ENCODE assay signal across 8 cellular contexts in the genomic region with DNA sequence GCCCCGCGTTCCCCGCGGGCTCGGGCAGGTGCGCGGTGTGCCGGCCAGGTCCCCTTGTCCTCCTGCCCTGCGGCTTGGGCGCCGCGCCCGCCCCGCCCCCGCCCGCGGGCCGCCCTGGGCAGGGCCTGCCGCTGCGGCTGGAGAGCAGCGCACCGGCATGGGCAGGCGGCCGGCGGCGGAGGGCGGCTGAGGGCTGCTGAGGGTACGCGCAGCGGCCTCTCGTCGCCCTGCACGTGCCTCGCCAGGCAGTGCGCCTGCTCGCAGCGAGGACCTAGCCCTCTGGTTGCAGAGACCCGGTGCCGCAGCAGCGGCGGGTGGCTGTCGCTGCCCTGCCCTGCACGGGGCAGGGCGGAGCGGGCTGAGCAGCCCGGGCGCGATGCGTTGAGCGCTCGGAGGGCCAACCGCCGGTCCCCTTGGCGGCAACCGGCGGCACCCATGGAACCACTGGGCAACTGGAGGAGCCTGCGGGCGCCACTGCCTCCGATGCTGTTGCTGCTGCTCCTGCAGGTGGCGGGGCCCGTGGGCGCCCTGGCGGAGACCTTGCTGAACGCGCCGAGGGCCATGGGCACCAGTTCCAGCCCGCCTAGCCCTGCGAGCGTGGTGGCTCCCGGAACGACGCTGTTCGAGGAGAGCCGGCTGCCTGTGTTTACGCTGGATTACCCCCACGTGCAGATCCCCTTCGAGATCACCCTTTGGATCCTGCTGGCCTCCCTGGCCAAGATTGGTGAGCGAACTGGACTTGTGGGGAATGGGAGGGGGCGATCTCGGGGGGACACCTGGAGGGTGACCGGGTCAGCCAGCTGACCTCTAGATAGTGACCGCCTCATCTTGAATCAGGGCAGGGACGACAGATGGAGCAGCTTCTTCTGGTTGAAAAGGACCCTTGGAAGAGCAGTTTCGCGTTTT. TPM values are rescaled to one million over a fixed set of nuclear protein-coding genes. Genes with fewer than 3 reads are reported as not detected.
A peak's percentile ranks its signal among the peaks of the same experiment; 100 is the strongest.
DNase-seq lines count a peak whose midpoint lies in the region; FAIRE-seq and TF ChIP-seq lines count a peak whose summit lies in the region.

A gene with protein sequence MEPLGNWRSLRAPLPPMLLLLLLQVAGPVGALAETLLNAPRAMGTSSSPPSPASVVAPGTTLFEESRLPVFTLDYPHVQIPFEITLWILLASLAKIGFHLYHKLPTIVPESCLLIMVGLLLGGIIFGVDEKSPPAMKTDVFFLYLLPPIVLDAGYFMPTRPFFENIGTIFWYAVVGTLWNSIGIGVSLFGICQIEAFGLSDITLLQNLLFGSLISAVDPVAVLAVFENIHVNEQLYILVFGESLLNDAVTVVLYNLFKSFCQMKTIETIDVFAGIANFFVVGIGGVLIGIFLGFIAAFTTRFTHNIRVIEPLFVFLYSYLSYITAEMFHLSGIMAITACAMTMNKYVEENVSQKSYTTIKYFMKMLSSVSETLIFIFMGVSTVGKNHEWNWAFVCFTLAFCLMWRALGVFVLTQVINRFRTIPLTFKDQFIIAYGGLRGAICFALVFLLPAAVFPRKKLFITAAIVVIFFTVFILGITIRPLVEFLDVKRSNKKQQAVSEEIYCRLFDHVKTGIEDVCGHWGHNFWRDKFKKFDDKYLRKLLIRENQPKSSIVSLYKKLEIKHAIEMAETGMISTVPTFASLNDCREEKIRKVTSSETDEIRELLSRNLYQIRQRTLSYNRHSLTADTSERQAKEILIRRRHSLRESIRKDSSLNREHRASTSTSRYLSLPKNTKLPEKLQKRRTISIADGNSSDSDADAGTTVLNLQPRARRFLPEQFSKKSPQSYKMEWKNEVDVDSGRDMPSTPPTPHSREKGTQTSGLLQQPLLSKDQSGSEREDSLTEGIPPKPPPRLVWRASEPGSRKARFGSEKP (plus strand): TSS at position 140 of the 906 bp plus-strand sequence. CDS start 296 bp downstream, at position 436.

- no peaks in the 10 kb centered on the region for H3K36me3 Mint-ChIP-seq in activated CD4-positive, alpha-beta T cell treated with anti-CD3 and anti-CD28 coated beads, Interleukin-2, amount 10 ng/mL, durations not matched to agents 7 days and 5 days (ENCODE audit: low read depth)
- H3K36me3 Mint-ChIP-seq in endothelial cell (ENCODE audit: low read depth, unreplicated experiment): peaks cover 6% of the 10 kb centered on the region

- H3K27ac Mint-ChIP-seq in activated CD4-positive, alpha-beta T cell treated with anti-CD3 and anti-CD28 coated beads, Interleukin-2, amount 10 ng/mL, durations not matched to agents 7 days and 5 days: no peak within 1 kb of the TSS
- peak within 1 kb of the TSS; percentile 27 for H3K27ac Mint-ChIP-seq in endothelial cell (ENCODE audit: unreplicated experiment)

- no peaks in the 10 kb centered on the region for H3K9me3 ChIP-seq in muscle layer of duodenum (ENCODE audit: control insufficient read depth in 1 of 2, low read length in 2 of 2)

- no peaks in the 10 kb centered on the region for H3K36me3 ChIP-seq in muscle layer of duodenum (ENCODE audit: control insufficient read depth in 1 of 2, insufficient read depth in 2 of 2, low read length in 2 of 2)

- no peaks in the 10 kb centered on the region for H3K9me3 Mint-ChIP-seq in activated CD4-positive, alpha-beta T cell treated with anti-CD3 and anti-CD28 coated beads, Interleukin-2, amount 10 ng/mL, durations not matched to agents 7 days and 5 days
- H3K9me3 Mint-ChIP-seq in endothelial cell (ENCODE audit: unreplicated experiment): no peaks in the 10 kb centered on the region

- no peak for TF ChIP-seq CTCF in endothelial cell (IDR thresholded peaks at IDR 0.05; ENCODE audit: unreplicated experiment)

- H3K27me3 ChIP-seq in muscle layer of duodenum (ENCODE audit: low read depth, low read length): peaks cover 21% of the 10 kb centered on the region

- no peak for DNase-seq in activated CD4-positive, alpha-beta T cell treated with anti-CD3 and anti-CD28 coated beads, Interleukin-2, amount 10 ng/mL, durations not matched to agents 7 days and 5 days
- no peak for DNase-seq in activated CD4-positive, alpha-beta T cell treated with anti-CD3 and anti-CD28 coated beads for 1 hour
- DNase-seq in SW 1271 (lab: John Stamatoyannopoulos, UW) (peak; percentile 50 to 54), endothelial cell (ENCODE audit: low spot score) (peak; percentile 42), urothelium cell line (ENCODE audit: low spot score) (peak; percentile 71), foreskin melanocyte (no peak)
- DNase-seq in NK-92 treated with Interleukin-12 subunit alpha and Interleukin-12 subunit beta, amount 100 ng/mL, for 24 hours (lab: John Stamatoyannopoulos, UW): no peak

- peak within 1 kb of the TSS; percentile 33 for H3K4me3 Mint-ChIP-seq in activated CD4-positive, alpha-beta T cell treated with anti-CD3 and anti-CD28 coated beads, Interleukin-2, amount 10 ng/mL, durations not matched to agents 7 days and 5 days
- H3K4me3 Mint-ChIP-seq in endothelial cell (ENCODE audit: unreplicated experiment): peak within 1 kb of the TSS; percentile 87

- peaks cover 14% of the 10 kb centered on the region for H3K4me1 Mint-ChIP-seq in activated CD4-positive, alpha-beta T cell treated with anti-CD3 and anti-CD28 coated beads, Interleukin-2, amount 10 ng/mL, durations not matched to agents 7 days and 5 days
- peaks cover 8% of the 10 kb centered on the region for H3K4me1 Mint-ChIP-seq in endothelial cell (ENCODE audit: unreplicated experiment)

- peaks cover 68% of the 10 kb centered on the region for H3K27me3 Mint-ChIP-seq in activated CD4-positive, alpha-beta T cell treated with anti-CD3 and anti-CD28 coated beads, Interleukin-2, amount 10 ng/mL, durations not matched to agents 7 days and 5 days
- peaks cover 16% of the 10 kb centered on the region for H3K27me3 Mint-ChIP-seq in endothelial cell (ENCODE audit: unreplicated experiment)

- peak; percentile 75 for FAIRE-seq in urothelium cell line (lab: Jason Lieb, UNC)

- POLR2A ChIA-PET in activated CD4-positive, alpha-beta T cell treated with anti-CD3 and anti-CD28 coated beads, Interleukin-2, amount 10 ng/mL, durations not matched to agents 7 days and 5 days (lab: Charles Lee): no interaction called here

- peaks cover 0 to 17% of the 10 kb centered on the region in 2 donors for H3K4me1 ChIP-seq in muscle layer of duodenum (ENCODE audit: control insufficient read depth in 1 of 2, insufficient read depth in 2 of 2, low read length in 2 of 2)

- CTCF ChIA-PET in activated CD4-positive, alpha-beta T cell treated with anti-CD3 and anti-CD28 coated beads, Interleukin-2, amount 10 ng/mL, durations not matched to agents 7 days and 5 days (lab: Charles Lee): no interaction called here

- no peak within 1 kb of the TSS for H3K27ac ChIP-seq in muscle layer of duodenum (ENCODE audit: low read length)

- H3K4me3 ChIP-seq in muscle layer of duodenum (ENCODE audit: low read depth in 1 of 2, low read length in 2 of 2): peak within 1 kb of the TSS; percentile 27 to 69

RNA-seq across cellular contexts. Expression of the gene that starts here (rescaled TPM):
- total RNA-seq in activated CD4-positive, alpha-beta T cell treated with anti-CD3 and anti-CD28 coated beads, Interleukin-2, amount 10 ng/mL, durations not matched to agents 7 days and 5 days: not detected
- 0.05 TPM for total RNA-seq in endothelial cell (ENCODE audit: unreplicated experiment)

Comparison
In these comparisons a context has a peak if more than half of its experiments do, and no peak if none do; other contexts are left out.
1. Peak in DNase-seq in endothelial cell; RNA of the gene not detected or under 1 TPM.
2. DNase-seq: peak in SW 1271 (2 of 2) and urothelium cell line (single experiment); none in activated CD4-positive, alpha-beta T cell treated with anti-CD3 and anti-CD28 coated beads, Interleukin-2, amount 10 ng/mL, durations not matched to agents 7 days and 5 days (single experiment), activated CD4-positive, alpha-beta T cell treated with anti-CD3 and anti-CD28 coated beads for 1 hour (single experiment), NK-92 treated with Interleukin-12 subunit alpha and Interleukin-12 subunit beta, amount 100 ng/mL, for 24 hours (single experiment) and foreskin melanocyte (single experiment).